1 cellular context compared by ENCODE assay signal in genomic region chr4:176268963-176269362, GRCh38.
TF ChIP-seq lines count a peak whose summit lies in the region.

Gene ASB5, minus strand, starts transcription at chr4:176269222. Its CDS starts 114 bp downstream, at chr4:176269108.

TF ChIP-seq in A549, 52 proteins besides CTCF, POLR2A, EP300 and RAD21 (continued from another document):
- no peak for TF ChIP-seq HOXB5 (CRISPR knock-in tag; IDR thresholded peaks at IDR 0.05)
- TF ChIP-seq USF2 (IDR thresholded peaks at IDR 0.05), result no peak
- no peak for TF ChIP-seq HMGXB4 (CRISPR knock-in tag; IDR thresholded peaks at IDR 0.05; ENCODE audit: borderline replicate concordance)
